Comparison of ENCODE assay signal across 18 cellular contexts in genomic region chr15:90865702-90866101, GRCh38. TPM values are rescaled to one million over a fixed set of nuclear protein-coding genes. Genes with fewer than 3 reads are reported as not detected.
DNase-seq lines count a peak whose midpoint lies in the region; ATAC-seq and TF ChIP-seq lines count a peak whose summit lies in the region.
"Had no signal": no experiment of that assay in that cellular context is flagged by ENCODE, and none has a peak within 500 bp of the region (broad histone marks: within the 10 kb centered on the region; RNA-seq: fewer than 3 reads in every experiment).

No MANE protein-coding gene starts in this region.

- no peak overlapping the region for H3K4me3 ChIP-seq in trophoblast cell (ENCODE audit: low read depth, low read length)
- no peak overlapping the region for H3K4me3 ChIP-seq in H7 (ENCODE audit: insufficient read depth, low read depth, low read length)
- H3K4me3 ChIP-seq: BLaER1, PC-9 had no signal

- H2AK5ac ChIP-seq in trophoblast cell (ENCODE audit: low read length) = peak overlapping the region; percentile 40

- H3K27ac ChIP-seq in 22Rv1 = peak overlapping the region; percentile 78
- no peak overlapping the region for H3K27ac ChIP-seq in trophoblast cell (ENCODE audit: low read depth, low read length)
- H3K27ac ChIP-seq: BLaER1, HL-60, PC-9 had no signal

- H3K27ac Mint-ChIP-seq in T-helper 2 cell treated with Interferon-gamma antibody and Interleukin-4, amounts not matched to agents 5 μg/mL and 100 μg/mL, for 36 hours = peak overlapping the region; percentile 6
- H3K27ac Mint-ChIP-seq in WTC11 = peak overlapping the region; percentile 8; the same call in 1 of the 2 replicates
- H3K27ac Mint-ChIP-seq: CD8-positive, alpha-beta T cell had no signal

- ATAC-seq in WTC11 = no peak
- ATAC-seq in GM21515 (IDR thresholded peaks at IDR 0.05; ENCODE audit: unreplicated experiment) = no peak
- no peak for ATAC-seq in GM21423 (IDR thresholded peaks at IDR 0.05; ENCODE audit: unreplicated experiment)
- ATAC-seq: CD8-positive, alpha-beta T cell had no signal

- no peak overlapping the region for H4K91ac ChIP-seq in trophoblast cell (ENCODE audit: low read depth, low read length)

- POLR2A ChIA-PET in WTC11 (lab: Charles Lee) = no interaction called here

- H3K4ac ChIP-seq in trophoblast cell (ENCODE audit: low read depth, low read length) = no peak overlapping the region

- peaks cover 24% of the 10 kb centered on the region for H3K79me1 ChIP-seq in trophoblast cell (ENCODE audit: low read length)

- H2BK12ac ChIP-seq in trophoblast cell (ENCODE audit: low read length) = no peak overlapping the region

- no peak overlapping the region for H2BK120ac ChIP-seq in trophoblast cell (ENCODE audit: insufficient read depth, low read length, poor library complexity)

- no peaks in the 10 kb centered on the region for H3K9me3 Mint-ChIP-seq in T-helper 2 cell treated with Interferon-gamma antibody and Interleukin-4, amounts not matched to agents 5 μg/mL and 100 μg/mL, for 36 hours
- no peaks in the 10 kb centered on the region for H3K9me3 Mint-ChIP-seq in WTC11
- H3K9me3 Mint-ChIP-seq: CD8-positive, alpha-beta T cell had no signal

- H3K79me2 ChIP-seq in trophoblast cell (ENCODE audit: control insufficient read depth, insufficient read depth, low read length, poor library complexity) = peaks cover 3% of the 10 kb centered on the region

- CTCF ChIA-PET in WTC11 (lab: Charles Lee) = no interaction called here

- H3K4me2 ChIP-seq in trophoblast cell (ENCODE audit: low read length) = no peak overlapping the region
- H3K4me2 ChIP-seq: BLaER1, PC-9 had no signal

- peaks cover 2% of the 10 kb centered on the region for H3K9me3 ChIP-seq in trophoblast cell (ENCODE audit: insufficient read depth, low read depth, low read length)
- H3K9me3 ChIP-seq: BLaER1 had no signal

- peaks cover 7% of the 10 kb centered on the region for H3K36me3 Mint-ChIP-seq in T-helper 2 cell treated with Interferon-gamma antibody and Interleukin-4, amounts not matched to agents 5 μg/mL and 100 μg/mL, for 36 hours (ENCODE audit: low read depth)
- H3K36me3 Mint-ChIP-seq in WTC11 = no peaks in the 10 kb centered on the region

- no CpG with 5 or more reads among the region's 4 CpGs for WGBS in trophoblast cell (ENCODE audit: extremely low coverage, insufficient coverage, insufficient read length)

- H2BK5ac ChIP-seq in trophoblast cell (ENCODE audit: low read depth, low read length, poor library complexity) = no peak overlapping the region

- no peak overlapping the region for H4K8ac ChIP-seq in trophoblast cell (ENCODE audit: low read depth, low read length)

- no peak overlapping the region for H4K12ac ChIP-seq in trophoblast cell (ENCODE audit: low read depth, low read length)

- H2AFZ ChIP-seq in trophoblast cell (ENCODE audit: insufficient read depth, low read length, poor library complexity) = no peak overlapping the region
- H2AFZ ChIP-seq: PC-9 had no signal

- no peak overlapping the region for H3K9ac ChIP-seq in trophoblast cell (ENCODE audit: low read length)
- H3K9ac ChIP-seq: BLaER1 had no signal

- H3K27me3 ChIP-seq in trophoblast cell (ENCODE audit: insufficient read depth, low read length) (no peaks in the 10 kb centered on the region), H7 (ENCODE audit: control insufficient read depth, insufficient read depth, low read length) (no peaks in the 10 kb centered on the region)
- H3K27me3 ChIP-seq: BLaER1 had no signal

- H3K36me3 ChIP-seq in trophoblast cell (ENCODE audit: control insufficient read depth in 1 of 2, insufficient read depth in 2 of 2, low read length in 2 of 2) = no peaks in the 10 kb centered on the region
- no peaks in the 10 kb centered on the region for H3K36me3 ChIP-seq in H7 (replicated peaks; ENCODE audit: control insufficient read depth, insufficient read depth, low read length)
- H3K36me3 ChIP-seq: BLaER1 had no signal

- DNase-seq in T-helper 2 cell treated with Interferon-gamma antibody and Interleukin-4, amounts not matched to agents 5 μg/mL and 100 μg/mL, for 36 hours (ENCODE audit: low spot score) = no peak
- no peak for DNase-seq in T-helper 2 cell
- no peak for DNase-seq in WTC11 (ENCODE audit: low spot score)
- no peak for DNase-seq in trophoblast cell
- no peak for DNase-seq in H7
- DNase-seq: CD8-positive, alpha-beta T cell; NCI-H187; NCI-H226; NCI-H526; PC-9; SIG-M5 had no signal

- H3K14ac ChIP-seq in trophoblast cell (ENCODE audit: low read length) = no peak overlapping the region

- TF ChIP-seq CTCF in 22Rv1 (IDR thresholded peaks at IDR 0.05) (no peak), WTC11 (IDR thresholded peaks at IDR 0.05) (no peak)

- H3K27me3 Mint-ChIP-seq in T-helper 2 cell treated with Interferon-gamma antibody and Interleukin-4, amounts not matched to agents 5 μg/mL and 100 μg/mL, for 36 hours (ENCODE audit: low read depth) = no peaks in the 10 kb centered on the region
- H3K27me3 Mint-ChIP-seq in WTC11 (ENCODE audit: low read depth) = no peaks in the 10 kb centered on the region; the same call in 1 of the 2 replicates

- H3K4me1 ChIP-seq in trophoblast cell (ENCODE audit: control insufficient read depth in 1 of 2, insufficient read depth in 2 of 2, low read length in 2 of 2) = peaks cover 23 to 25% of the 10 kb centered on the region in 2 experiments

- H3K4me3 Mint-ChIP-seq in T-helper 2 cell treated with Interferon-gamma antibody and Interleukin-4, amounts not matched to agents 5 μg/mL and 100 μg/mL, for 36 hours = no peak overlapping the region
- no peak overlapping the region for H3K4me3 Mint-ChIP-seq in WTC11
- H3K4me3 Mint-ChIP-seq: CD8-positive, alpha-beta T cell; H9 had no signal

- peaks cover 50% of the 10 kb centered on the region for H3K4me1 Mint-ChIP-seq in T-helper 2 cell treated with Interferon-gamma antibody and Interleukin-4, amounts not matched to agents 5 μg/mL and 100 μg/mL, for 36 hours (ENCODE audit: low read depth)
- H3K4me1 Mint-ChIP-seq in WTC11 = peaks cover 33% of the 10 kb centered on the region

- H3K23ac ChIP-seq in trophoblast cell (ENCODE audit: low read length) = no peak overlapping the region

- no peak overlapping the region for H3K18ac ChIP-seq in trophoblast cell (ENCODE audit: low read length)

TF ChIP-seq in WTC11, 78 proteins besides CTCF, POLR2A, EP300 and RAD21 (continues in another document):
- TF ChIP-seq CREB1 (CRISPR knock-in tag; IDR thresholded peaks at IDR 0.05) = no peak
- no peak for TF ChIP-seq NR3C1 (CRISPR knock-in tag; conservative IDR thresholded peaks at IDR 0.05; ENCODE audit: low read depth)
- TF ChIP-seq MAX (CRISPR knock-in tag; IDR thresholded peaks at IDR 0.05) = no peak
- TF ChIP-seq, protein P1, sequence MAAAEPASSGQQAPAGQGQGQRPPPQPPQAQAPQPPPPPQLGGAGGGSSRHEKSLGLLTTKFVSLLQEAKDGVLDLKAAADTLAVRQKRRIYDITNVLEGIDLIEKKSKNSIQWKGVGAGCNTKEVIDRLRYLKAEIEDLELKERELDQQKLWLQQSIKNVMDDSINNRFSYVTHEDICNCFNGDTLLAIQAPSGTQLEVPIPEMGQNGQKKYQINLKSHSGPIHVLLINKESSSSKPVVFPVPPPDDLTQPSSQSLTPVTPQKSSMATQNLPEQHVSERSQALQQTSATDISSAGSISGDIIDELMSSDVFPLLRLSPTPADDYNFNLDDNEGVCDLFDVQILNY (CRISPR knock-in tag; IDR thresholded peaks at IDR 0.05) = no peak
- no peak for TF ChIP-seq NR2C2 (CRISPR knock-in tag; IDR thresholded peaks at IDR 0.05)
- TF ChIP-seq AR (CRISPR knock-in tag; IDR thresholded peaks at IDR 0.05) = no peak

RNA-seq across cellular contexts. Expression of gene FURIN, which starts 2.7 kb away (rescaled TPM):
- 36.8 to 46.3 TPM (median 38.6 TPM) in 3 replicates for total RNA-seq in WTC11 (2021)
- polyA plus RNA-seq in trophoblast cell (2013) = 241 and 261 TPM in 2 replicates
- total RNA-seq in H7 (2014; rRNA removed; shearing (Covaris generic)) = 56.5 and 68.9 TPM in 2 replicates

RNA-seq across cellular contexts. Expression of gene FES, which starts 18.6 kb away (rescaled TPM):
- total RNA-seq in WTC11 (2021) = 9.7 to 10.2 TPM (median 10.0 TPM) in 3 replicates
- polyA plus RNA-seq in trophoblast cell (2013) = 11.0 and 11.7 TPM in 2 replicates
- total RNA-seq in H7 (2014; rRNA removed; shearing (Covaris generic)) = 11.2 and 13.6 TPM in 2 replicates
- total RNA-seq: M059J had no signal

RNA-seq across cellular contexts. Expression of gene MAN2A2, which starts 37.4 kb away (rescaled TPM):
- 27.9 to 31.5 TPM (median 31.0 TPM) in 3 replicates for total RNA-seq in WTC11 (2021)
- 21.0 and 22.3 TPM in 2 replicates for polyA plus RNA-seq in trophoblast cell (2013)
- 7.4 and 11.6 TPM in 2 replicates for total RNA-seq in H7 (2014; rRNA removed; shearing (Covaris generic))
